In the genomic region with DNA sequence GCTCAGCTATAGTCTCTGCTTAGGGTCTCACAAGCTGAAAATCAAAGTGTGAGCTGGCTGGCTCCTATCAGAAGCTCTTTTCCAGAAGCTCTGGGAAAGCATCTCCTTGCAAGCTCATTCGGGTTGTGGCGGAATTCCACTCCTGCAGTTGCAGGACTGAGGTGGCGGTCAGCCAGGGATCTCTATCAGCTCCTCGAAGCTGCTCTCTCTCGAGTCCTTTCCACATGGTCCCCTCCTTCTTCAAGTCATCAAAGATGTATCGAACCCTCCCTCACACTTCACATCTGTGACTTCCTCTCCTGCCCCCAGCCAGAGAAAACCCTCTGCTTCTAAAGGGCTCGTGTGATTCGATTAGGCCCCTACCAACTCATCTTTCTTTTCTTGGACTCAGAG, we compare ENCODE assay signal across 11 cellular contexts.
A peak's percentile ranks its signal among the peaks of the same experiment; 100 is the strongest.
DNase-seq lines count a peak whose midpoint lies in the region; ATAC-seq, FAIRE-seq and TF ChIP-seq lines count a peak whose summit lies in the region.
"Had no signal": no experiment of that assay in that cellular context is flagged by ENCODE, and none has a peak within 500 bp of the region (broad histone marks: within the 10 kb centered on the region; RNA-seq: fewer than 3 reads in every experiment).

No MANE protein-coding gene starts in this region.

- peak overlapping the region; percentile 41 for H3K27ac Mint-ChIP-seq in central memory CD8-positive, alpha-beta T cell (ENCODE audit: low read depth)

- POLR2A ChIA-PET in IMR-90 (lab: Charles Lee; ENCODE audit: unreplicated experiment), result interaction anchor here (0.7 kb wide), 1 partner anchor 40 kb away, joined by 3 read pairs; no protein-coding TSS in a partner anchor

- peak overlapping the region; percentile 69 for H3K23ac ChIP-seq in IMR-90 (ENCODE audit: low read depth, low read length)

- H2BK5ac ChIP-seq in IMR-90 (ENCODE audit: low read depth, low read length, poor library complexity, severe bottlenecking), result peak overlapping the region; percentile 99

- no TSS peak for BruUV-seq in IMR-90 (replicated peaks; lab: Mats Ljungman, UMichigan)

- CTCF ChIA-PET in IMR-90 (lab: Yijun Ruan, JAX), result interaction anchor here (0.7 kb wide), 1 partner anchor 113 kb away, joined by 3 read pairs; no protein-coding TSS in a partner anchor

- H2AK5ac ChIP-seq in IMR-90 (ENCODE audit: low read depth, low read length), result peak overlapping the region; percentile 100

- peak overlapping the region; percentile 99 for H3K14ac ChIP-seq in IMR-90 (replicated peaks; ENCODE audit: low read depth, low read length)

- no peaks in the 10 kb centered on the region for H3K9me3 ChIP-seq in IMR-90 (ENCODE audit: control insufficient read depth, insufficient read depth, low read length)
- H3K9me3 ChIP-seq in kidney (ENCODE audit: control insufficient read depth in 1 of 2, low read length in 2 of 2), result no peaks in the 10 kb centered on the region
- no peaks in the 10 kb centered on the region for H3K9me3 ChIP-seq in stomach

- intact Hi-C loops in IMR-90 (cut with micrococcal nuclease), result loop anchor here (5.0 kb wide), 1 partner anchor 138 kb away; no protein-coding TSS in a partner anchor
- intact Hi-C loops in kidney (cut with DNase I), result no loop called here
- intact Hi-C loops in stomach (cut with DNase I; ENCODE audit: low total_unique reads), result no loop called here

- TF ChIP-seq POLR2A in IMR-90 (IDR thresholded peaks at IDR 0.05; ENCODE audit: low read depth, low read length) (no peak), stomach (IDR thresholded peaks at IDR 0.05) (no peak)

- peaks cover 0 to 49% of the 10 kb centered on the region in 2 experiments; a peak in 2 of 4 replicates for H3K79me1 ChIP-seq in IMR-90 (ENCODE audit: low read depth in 1 of 2, low read length in 2 of 2)

- H3K27me3 Mint-ChIP-seq in central memory CD8-positive, alpha-beta T cell, result no peaks in the 10 kb centered on the region

- TF ChIP-seq CTCF in IMR-90 (conservative IDR thresholded peaks at IDR 0.05; ENCODE audit: low read depth, low read length), result no peak
- TF ChIP-seq CTCF in kidney (IDR thresholded peaks at IDR 0.05; ENCODE audit: borderline replicate concordance, extremely low read depth, insufficient read depth), result no peak
- TF ChIP-seq CTCF in stomach (IDR thresholded peaks at IDR 0.05), result no peak

- H2AFZ ChIP-seq in IMR-90 (replicated peaks; ENCODE audit: low read length, poor library complexity), result peak overlapping the region; percentile 35

- H3K4me2 ChIP-seq in IMR-90 (ENCODE audit: low read depth, low read length), result no peak overlapping the region

- H4K8ac ChIP-seq in IMR-90 (ENCODE audit: low read depth in 2 of 2, low read length in 2 of 2), result peak overlapping the region; percentile 94 to 95

- H3K27me3 ChIP-seq in IMR-90 (ENCODE audit: control insufficient read depth, insufficient read depth, low read length), result no peaks in the 10 kb centered on the region
- no peaks in the 10 kb centered on the region for H3K27me3 ChIP-seq in stomach

- H3K4me1 ChIP-seq in IMR-90 (ENCODE audit: control insufficient read depth, insufficient read depth, low read length) (peaks cover 62% of the 10 kb centered on the region), kidney (ENCODE audit: control insufficient read depth in 1 of 2, insufficient read depth in 1 of 2, low read depth in 1 of 2, low read length in 2 of 2) (peaks cover 39 to 41% of the 10 kb centered on the region in 2 donors), stomach (peaks cover 36 to 68% (median 60%) of the 10 kb centered on the region in 4 donors)

- H3K4me3 ChIP-seq in IMR-90 (ENCODE audit: insufficient read depth, low read depth, low read length), result no peak overlapping the region
- no peak overlapping the region for H3K4me3 ChIP-seq in kidney (ENCODE audit: low read length in 2 of 2)
- no peak overlapping the region for H3K4me3 ChIP-seq in stomach

- H3K9me3 Mint-ChIP-seq in central memory CD8-positive, alpha-beta T cell, result no peaks in the 10 kb centered on the region

- FAIRE-seq in kidney (lab: Jason Lieb, UNC), result no peak

- peaks cover 2% of the 10 kb centered on the region for H3K36me3 Mint-ChIP-seq in central memory CD8-positive, alpha-beta T cell (ENCODE audit: insufficient read depth)

- dilution Hi-C loops in IMR-90 (cut with HindIII; ENCODE audit: low sequenced_read_pairs, unreplicated experiment), result no loop called here

- 7% methylated on average over 3 of the region's 8 CpGs; no CpG with 5 or more reads in 1 of the 2 experiments for WGBS in IMR-90 (ENCODE audit: extremely low coverage in 2 of 2, insufficient read length in 1 of 2), 2 experiments
- WGBS in stomach, 5 donors, result 48 to 60% (median 55%) methylated on average over 8 of the region's 8 CpGs

- peak overlapping the region; percentile 100 for H2BK15ac ChIP-seq in IMR-90 (ENCODE audit: low read depth, low read length)

- DNase-seq in IMR-90 (peak; percentile 73), kidney (peak; percentile 83), stomach (peak; percentile 43), AG08396 (ENCODE audit: low spot score) (no peak), AG20443 (ENCODE audit: low spot score) (no peak)
- no peak for DNase-seq in central memory CD8-positive, alpha-beta T cell (ENCODE audit: low spot score in 2 of 2)
- DNase-seq: amniotic stem cell, NCI-H2227 treated with DMSO at 0.1 percent for 48 hours, T1000 had no signal

- no peaks in the 10 kb centered on the region for H4K20me1 ChIP-seq in IMR-90 (ENCODE audit: insufficient read depth, low read length)

- no peaks in the 10 kb centered on the region for H3K36me3 ChIP-seq in IMR-90 (ENCODE audit: control insufficient read depth, insufficient read depth, low read length)
- no peaks in the 10 kb centered on the region for H3K36me3 ChIP-seq in kidney (ENCODE audit: control insufficient read depth in 1 of 2, insufficient read depth in 2 of 2, low read length in 2 of 2)
- H3K36me3 ChIP-seq in stomach, result no peaks in the 10 kb centered on the region

- peak overlapping the region; percentile 98 for H2AK9ac ChIP-seq in IMR-90 (replicated peaks; ENCODE audit: low read depth, low read length, poor library complexity)

- H2BK20ac ChIP-seq in IMR-90 (ENCODE audit: low read depth, low read length), result peak overlapping the region; percentile 99

- TF ChIP-seq EP300 in stomach (IDR thresholded peaks at IDR 0.05), result no peak

- ATAC-seq in IMR-90 (ENCODE audit: low read depth), result no peak
- ATAC-seq in central memory CD8-positive, alpha-beta T cell (replicated peaks; ENCODE audit: extremely low read depth, poor library complexity, severe bottlenecking), result no peak
- no peak for ATAC-seq in GM18868 (IDR thresholded peaks at IDR 0.05; ENCODE audit: unreplicated experiment)
- ATAC-seq in GM21367 (IDR thresholded peaks at IDR 0.05; ENCODE audit: unreplicated experiment), result no peak

- no peak for TF ChIP-seq RAD21 in IMR-90 (IDR thresholded peaks at IDR 0.05; ENCODE audit: low read length)

- H3K4me3 Mint-ChIP-seq in central memory CD8-positive, alpha-beta T cell, result no peak overlapping the region

- peak overlapping the region; percentile 100 for H4K91ac ChIP-seq in IMR-90 (ENCODE audit: insufficient read depth, low read depth, low read length)

- H3K27ac ChIP-seq in IMR-90 (ENCODE audit: insufficient read depth, low read length), result peak overlapping the region; percentile 93
- H3K27ac ChIP-seq in kidney (ENCODE audit: low read depth in 2 of 2, low read length in 2 of 2), result peak overlapping the region; percentile 2 to 95
- peak overlapping the region in 4 of 5 donors; percentile 87 to 91 (median 89) for H3K27ac ChIP-seq in stomach

- peak overlapping the region; percentile 74 for H3K56ac ChIP-seq in IMR-90 (ENCODE audit: extremely low read depth, insufficient read depth, low read length)

- peaks cover 50% of the 10 kb centered on the region for H3K9me1 ChIP-seq in IMR-90 (ENCODE audit: insufficient read depth, low read length)

- peak overlapping the region; percentile 100 for H3K4ac ChIP-seq in IMR-90 (ENCODE audit: low read depth, low read length)

- H4K5ac ChIP-seq in IMR-90 (ENCODE audit: low read depth, low read length), result peak overlapping the region; percentile 100

- no peak overlapping the region for H3K9ac ChIP-seq in IMR-90 (ENCODE audit: low read depth, low read length)
- peak overlapping the region in 1 of 2 donors; percentile 20 for H3K9ac ChIP-seq in kidney (ENCODE audit: low read length in 2 of 2)

- H3K4me1 Mint-ChIP-seq in central memory CD8-positive, alpha-beta T cell, result peaks cover 12% of the 10 kb centered on the region

- H3K18ac ChIP-seq in IMR-90 (ENCODE audit: low read depth, low read length), result peak overlapping the region; percentile 99

- in situ Hi-C loops in IMR-90 (cut with MboI; ENCODE audit: low sequenced_read_pairs), result no loop called here

- H2BK120ac ChIP-seq in IMR-90 (ENCODE audit: low read depth, low read length), result peak overlapping the region; percentile 100

TF ChIP-seq in IMR-90, 13 proteins besides CTCF, POLR2A, EP300 and RAD21:
- TF ChIP-seq FOS (IDR thresholded peaks at IDR 0.05; ENCODE audit: low read depth, low read length) (no peak), MAFK (IDR thresholded peaks at IDR 0.05; ENCODE audit: low read depth, low read length) (no peak), MXI1 (IDR thresholded peaks at IDR 0.05; ENCODE audit: borderline replicate concordance, low read depth, low read length) (no peak), BHLHE40 (IDR thresholded peaks at IDR 0.05; ENCODE audit: low read depth, low read length) (no peak), CHD1 (IDR thresholded peaks at IDR 0.05; ENCODE audit: low read depth, low read length) (no peak), RFX5 (IDR thresholded peaks at IDR 0.05; ENCODE audit: low read depth, low read length) (no peak), RCOR1 (IDR thresholded peaks at IDR 0.05; ENCODE audit: insufficient replicate concordance, low read length) (no peak), SMC3 (IDR thresholded peaks at IDR 0.05; ENCODE audit: low read depth, low read length) (no peak), CEBPB (IDR thresholded peaks at IDR 0.05; ENCODE audit: low read depth, low read length) (no peak)
- TF ChIP-seq, protein P1, sequence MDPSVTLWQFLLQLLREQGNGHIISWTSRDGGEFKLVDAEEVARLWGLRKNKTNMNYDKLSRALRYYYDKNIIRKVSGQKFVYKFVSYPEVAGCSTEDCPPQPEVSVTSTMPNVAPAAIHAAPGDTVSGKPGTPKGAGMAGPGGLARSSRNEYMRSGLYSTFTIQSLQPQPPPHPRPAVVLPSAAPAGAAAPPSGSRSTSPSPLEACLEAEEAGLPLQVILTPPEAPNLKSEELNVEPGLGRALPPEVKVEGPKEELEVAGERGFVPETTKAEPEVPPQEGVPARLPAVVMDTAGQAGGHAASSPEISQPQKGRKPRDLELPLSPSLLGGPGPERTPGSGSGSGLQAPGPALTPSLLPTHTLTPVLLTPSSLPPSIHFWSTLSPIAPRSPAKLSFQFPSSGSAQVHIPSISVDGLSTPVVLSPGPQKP (IDR thresholded peaks at IDR 0.05; ENCODE audit: borderline replicate concordance, low read depth, low read length), result no peak

Comparison
In these comparisons a context has a peak if more than half of its experiments do, and no peak if none do; other contexts are left out.
1. DNase-seq: peak in IMR-90 (single experiment), kidney (single experiment) and stomach (single experiment); none in central memory CD8-positive, alpha-beta T cell (0 of 2), AG08396 (single experiment) and AG20443 (single experiment).
2. Peak in every context shown above with its lines, with median percentiles within 50 percentile points of each other: H3K27ac ChIP-seq.